11 cellular contexts compared by ENCODE assay signal in genomic region chr6:158046201-158047119, GRCh38.
A peak's percentile ranks its signal among the peaks of the same experiment; 100 is the strongest.
DNase-seq lines count a peak whose midpoint lies in the region; ATAC-seq and TF ChIP-seq lines count a peak whose summit lies in the region.
"Had no signal": no experiment of that assay in that cellular context is flagged by ENCODE, and none has a peak within 500 bp of the region (broad histone marks: within the 10 kb centered on the region; RNA-seq: fewer than 3 reads in every experiment).

No MANE protein-coding gene starts in this region.

- H3K9me3 Mint-ChIP-seq in CD4-positive, alpha-beta T cell = no peaks in the 10 kb centered on the region
- H3K9me3 Mint-ChIP-seq in activated naive CD4-positive, alpha-beta T cell treated with anti-CD3 and anti-CD28 coated beads, Interleukin-2, amount 50 U/mL, for 72 hours = no peaks in the 10 kb centered on the region
- no peaks in the 10 kb centered on the region for H3K9me3 Mint-ChIP-seq in natural killer cell

- peaks cover 25% of the 10 kb centered on the region for H3K4me1 Mint-ChIP-seq in CD4-positive, alpha-beta T cell (ENCODE audit: low read depth)
- peaks cover 22 to 38% of the 10 kb centered on the region in 2 donors for H3K4me1 Mint-ChIP-seq in natural killer cell

- CTCF ChIA-PET in CD4-positive, alpha-beta T cell (lab: Charles Lee) = interaction anchor here (1.2 to 1.4 kb wide), 2 partner anchors 20 to 65 kb away, joined by 3 to 6 read pairs; partner anchors contain the start of gene SYNJ2
- CTCF ChIA-PET in HEK293T (lab: Yijun Ruan, JAX) = interaction anchor here (1.4 to 1.7 kb wide), 2 partner anchors 12 to 20 kb away, joined by 3 to 4 read pairs; no protein-coding TSS in a partner anchor

- H3K27ac Mint-ChIP-seq in CD4-positive, alpha-beta T cell = peak overlapping the region; percentile 60
- peak overlapping the region; percentile 88 to 96 for H3K27ac Mint-ChIP-seq in activated naive CD4-positive, alpha-beta T cell treated with anti-CD3 and anti-CD28 coated beads, Interleukin-2, amount 50 U/mL, for 72 hours
- peak overlapping the region; percentile 67 to 79 for H3K27ac Mint-ChIP-seq in natural killer cell

- H3K9me3 ChIP-seq in CD4-positive, alpha-beta T cell (ENCODE audit: control insufficient read depth, low read length) = no peaks in the 10 kb centered on the region
- H3K9me3 ChIP-seq: SJSA1 had no signal

- intact Hi-C loops in CD4-positive, alpha-beta T cell (cut with DNase I, micrococcal nuclease) = no loop called here
- intact Hi-C loops in natural killer cell (cut with micrococcal nuclease) = no loop called here

- TF ChIP-seq CTCF in CD4-positive, alpha-beta T cell (IDR thresholded peaks at IDR 0.05) = no peak
- TF ChIP-seq CTCF in GM20000 (IDR thresholded peaks at IDR 0.05; ENCODE audit: extremely low read depth, missing control alignments) = no peak
- TF ChIP-seq CTCF in natural killer cell (IDR thresholded peaks at IDR 0.05) = no peak
- no peak for TF ChIP-seq CTCF in GM10266 (IDR thresholded peaks at IDR 0.05; ENCODE audit: control insufficient read depth, insufficient read depth, low read depth, missing control alignments)

- no peak overlapping the region for H3K27ac ChIP-seq in CD4-positive, alpha-beta T cell (ENCODE audit: low read depth, low read length)
- H3K27ac ChIP-seq: SJSA1 had no signal

- H3K27me3 ChIP-seq in CD4-positive, alpha-beta T cell (ENCODE audit: control insufficient read depth, insufficient read depth, low read length) = no peaks in the 10 kb centered on the region
- H3K27me3 ChIP-seq: SJSA1 had no signal

- peak; percentile 69 for ATAC-seq in CD4-positive, alpha-beta T cell (ENCODE audit: poor library complexity)
- peak; percentile 39 to 54 for ATAC-seq in activated naive CD4-positive, alpha-beta T cell treated with anti-CD3 and anti-CD28 coated beads, Interleukin-2, amount 50 U/mL, for 72 hours
- ATAC-seq in natural killer cell = peak in 2 of 3 donors; percentile 41 to 48
- no peak for ATAC-seq in GM19452 (IDR thresholded peaks at IDR 0.05; ENCODE audit: unreplicated experiment)

- H3K27me3 Mint-ChIP-seq in CD4-positive, alpha-beta T cell = no peaks in the 10 kb centered on the region
- no peaks in the 10 kb centered on the region for H3K27me3 Mint-ChIP-seq in natural killer cell (ENCODE audit: low read depth in 2 of 2)

- no peak overlapping the region for H3K4me3 Mint-ChIP-seq in CD4-positive, alpha-beta T cell
- peak overlapping the region; percentile 57 for H3K4me3 Mint-ChIP-seq in natural killer cell

- no peak for DNase-seq in CD4-positive, alpha-beta T cell
- DNase-seq in GM20000 (ENCODE audit: low spot score) = peak; percentile 36
- DNase-seq in activated naive CD4-positive, alpha-beta T cell treated with anti-CD3 and anti-CD28 coated beads, Interleukin-2, amount 50 U/mL, for 72 hours (ENCODE audit: low spot score in 2 of 2) = no peak
- no peak for DNase-seq in natural killer cell
- no peak for DNase-seq in HEK293T (ENCODE audit: extremely low spot score)
- DNase-seq in GM10266 (ENCODE audit: extremely low spot score) = no peak
- no peak for DNase-seq in HPDE6-E6E7 (ENCODE audit: extremely low spot score)
- DNase-seq: MM.1S, NCI-H510A treated with DMSO at 0.1 percent for 48 hours had no signal

- peaks cover 66% of the 10 kb centered on the region for H3K36me3 Mint-ChIP-seq in CD4-positive, alpha-beta T cell (ENCODE audit: low read depth)
- peaks cover 23 to 47% of the 10 kb centered on the region in 2 donors for H3K36me3 Mint-ChIP-seq in activated naive CD4-positive, alpha-beta T cell treated with anti-CD3 and anti-CD28 coated beads, Interleukin-2, amount 50 U/mL, for 72 hours
- H3K36me3 Mint-ChIP-seq in natural killer cell = no peaks in the 10 kb centered on the region

- POLR2A ChIA-PET in CD4-positive, alpha-beta T cell (lab: Charles Lee) = interaction anchor here (0.6 to 3.0 kb wide), 6 partner anchors 11 to 380 kb away, joined by 3 to 13 read pairs (median 4); partner anchors contain the start of gene SYNJ2
- POLR2A ChIA-PET in HEK293T (lab: Yijun Ruan, JAX) = no interaction called here

TF ChIP-seq in HEK293T, 16 proteins besides CTCF, POLR2A, EP300 and RAD21:
- TF ChIP-seq LEF1 (IDR thresholded peaks at IDR 0.05; ENCODE audit: borderline replicate concordance) = no peak
- no peak for TF ChIP-seq NFRKB (IDR thresholded peaks at IDR 0.05)
- TF ChIP-seq SUZ12 (IDR thresholded peaks at IDR 0.05) = no peak
- no peak for TF ChIP-seq L3MBTL2 (conservative IDR thresholded peaks at IDR 0.05)
- no peak for TF ChIP-seq HDGF (IDR thresholded peaks at IDR 0.05; ENCODE audit: borderline replicate concordance)
- TF ChIP-seq FOXK2 (IDR thresholded peaks at IDR 0.05) = no peak
- TF ChIP-seq TARDBP (IDR thresholded peaks at IDR 0.05) = no peak
- no peak for TF ChIP-seq PKNOX1 (IDR thresholded peaks at IDR 0.05)
- TF ChIP-seq ARNT (IDR thresholded peaks at IDR 0.05) = no peak
- no peak for TF ChIP-seq BHLHE40 (IDR thresholded peaks at IDR 0.05; ENCODE audit: borderline replicate concordance)
- TF ChIP-seq ELF4 (IDR thresholded peaks at IDR 0.05) = no peak
- no peak for TF ChIP-seq FOXM1 (IDR thresholded peaks at IDR 0.05; ENCODE audit: borderline replicate concordance)
- no peak for TF ChIP-seq SP1 (IDR thresholded peaks at IDR 0.05)
- no peak for TF ChIP-seq FOXA1 (IDR thresholded peaks at IDR 0.05)
- TF ChIP-seq ZNF384 (IDR thresholded peaks at IDR 0.05) = no peak
- no peak for TF ChIP-seq CTBP1 (IDR thresholded peaks at IDR 0.05; ENCODE audit: borderline replicate concordance)
